18 cellular contexts compared by ENCODE assay signal in the genomic region with DNA sequence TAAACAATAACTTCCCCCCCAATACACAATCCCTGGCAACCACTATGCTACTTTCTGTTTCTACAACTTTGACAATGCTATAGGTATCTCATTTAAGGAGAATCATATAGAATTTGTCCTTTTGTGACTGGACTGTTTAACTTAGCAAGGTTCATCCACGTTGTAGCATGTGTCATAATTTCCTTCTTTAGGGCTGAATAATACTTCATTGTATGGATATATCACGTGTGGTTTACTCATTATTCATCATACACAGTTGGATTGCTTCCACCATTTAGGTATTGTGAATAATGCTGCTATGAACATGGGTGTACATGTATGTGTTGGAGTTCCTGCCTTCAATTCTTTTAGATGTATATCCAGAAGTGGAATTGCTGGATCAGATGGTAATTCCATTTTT.
DNase-seq lines count a peak whose midpoint lies in the region; ATAC-seq, FAIRE-seq and TF ChIP-seq lines count a peak whose summit lies in the region.
"Had no signal": no experiment of that assay in that cellular context is flagged by ENCODE, and none has a peak within 500 bp of the region (broad histone marks: within the 10 kb centered on the region; RNA-seq: fewer than 3 reads in every experiment).

No MANE protein-coding gene starts in this region.

- H3K36me3 Mint-ChIP-seq in activated CD8-positive, alpha-beta memory T cell treated with anti-CD3 and anti-CD28 coated beads, Interleukin-2, amount 10 ng/mL, durations not matched to agents 7 days and 5 days, result peaks cover 22% of the 10 kb centered on the region
- H3K36me3 Mint-ChIP-seq in IgD-negative memory B cell, result peaks cover 10% of the 10 kb centered on the region
- H3K36me3 Mint-ChIP-seq in CD4-positive, alpha-beta memory T cell, result peaks cover 22 to 26% of the 10 kb centered on the region in 2 donors

- POLR2A ChIA-PET in CD4-positive, alpha-beta memory T cell (lab: Charles Lee; ENCODE audit: partially characterized antibody), result no interaction called here

- FAIRE-seq in bronchial epithelial cell (lab: Jason Lieb, UNC), result no peak
- FAIRE-seq: A549 had no signal

- H3K27me3 ChIP-seq in bronchial epithelial cell (ENCODE audit: control insufficient read depth, insufficient read depth, low read length), result no peaks in the 10 kb centered on the region
- H3K27me3 ChIP-seq in CD4-positive, alpha-beta memory T cell (ENCODE audit: insufficient read depth, low read length), result no peaks in the 10 kb centered on the region

- H3K4me1 ChIP-seq in CD4-positive, alpha-beta memory T cell (ENCODE audit: insufficient read depth, low read length), result no peaks in the 10 kb centered on the region
- H3K4me1 ChIP-seq: Caco-2 had no signal

- H3K36me3 ChIP-seq in bronchial epithelial cell (ENCODE audit: control insufficient read depth, insufficient read depth, low read length), result no peaks in the 10 kb centered on the region
- no peaks in the 10 kb centered on the region for H3K36me3 ChIP-seq in CD4-positive, alpha-beta memory T cell (ENCODE audit: insufficient read depth, low read length)

- no peak overlapping the region for H3K27ac ChIP-seq in CD4-positive, alpha-beta memory T cell (ENCODE audit: low read depth, low read length)
- H3K27ac ChIP-seq: A549, GM23248 had no signal

- H3K27ac Mint-ChIP-seq in activated CD8-positive, alpha-beta memory T cell treated with anti-CD3 and anti-CD28 coated beads, Interleukin-2, amount 10 ng/mL, durations not matched to agents 7 days and 5 days, result peak overlapping the region; percentile 11
- peak overlapping the region in 2 of 3 donors; percentile 65 to 83 for H3K27ac Mint-ChIP-seq in IgD-negative memory B cell
- H3K27ac Mint-ChIP-seq in CD4-positive, alpha-beta memory T cell, result no peak overlapping the region
- H3K27ac Mint-ChIP-seq: HFFc6 had no signal

- H3K9me3 Mint-ChIP-seq in activated CD8-positive, alpha-beta memory T cell treated with anti-CD3 and anti-CD28 coated beads, Interleukin-2, amount 10 ng/mL, durations not matched to agents 7 days and 5 days (ENCODE audit: low read depth), result no peaks in the 10 kb centered on the region
- H3K9me3 Mint-ChIP-seq in IgD-negative memory B cell, result peaks cover 0 to 2% (median 0%) of the 10 kb centered on the region in 3 donors
- H3K9me3 Mint-ChIP-seq in CD4-positive, alpha-beta memory T cell, result peaks cover 0 to 4% (median 0%) of the 10 kb centered on the region in 8 donors
- H3K9me3 Mint-ChIP-seq: HFFc6 had no signal

- H3K4me3 Mint-ChIP-seq in activated CD8-positive, alpha-beta memory T cell treated with anti-CD3 and anti-CD28 coated beads, Interleukin-2, amount 10 ng/mL, durations not matched to agents 7 days and 5 days, result no peak overlapping the region
- peak overlapping the region in 1 of 4 donors; percentile 14 for H3K4me3 Mint-ChIP-seq in IgD-negative memory B cell
- no peak overlapping the region for H3K4me3 Mint-ChIP-seq in CD4-positive, alpha-beta memory T cell
- H3K4me3 Mint-ChIP-seq: CD14-positive monocyte, HFFc6 had no signal

- no peak for DNase-seq in activated CD8-positive, alpha-beta memory T cell treated with anti-CD3 and anti-CD28 coated beads, Interleukin-2, amount 10 ng/mL, durations not matched to agents 7 days and 5 days
- DNase-seq in activated CD8-positive, alpha-beta memory T cell treated with anti-CD3 and anti-CD28 coated beads for 24 hours, result no peak
- DNase-seq in bronchial epithelial cell (ENCODE audit: low read depth) (peak; percentile 22), anterior cingulate cortex (lab: John Stamatoyannopoulos, UW) (no peak)
- DNase-seq in CD4-positive, alpha-beta memory T cell, result no peak
- DNase-seq: Caco-2, DMS53, GM23248, HFFc6, MV-4-11, NCI-H1436 treated with DMSO at 0.1 percent for 48 hours, NCI-H2081 treated with DMSO at 0.1 percent for 48 hours, NCI-H524, SIG-M5 had no signal

- no peak for ATAC-seq in activated CD8-positive, alpha-beta memory T cell treated with anti-CD3 and anti-CD28 coated beads, Interleukin-2, amount 10 ng/mL, durations not matched to agents 7 days and 5 days
- no peak for ATAC-seq in HG02678 (IDR thresholded peaks at IDR 0.05; ENCODE audit: unreplicated experiment)
- ATAC-seq: A549 had no signal

- TF ChIP-seq CTCF in bronchial epithelial cell (IDR thresholded peaks at IDR 0.05; ENCODE audit: insufficient read depth, low read length, severe bottlenecking), result no peak

- CTCF ChIA-PET in activated CD8-positive, alpha-beta memory T cell treated with anti-CD3 and anti-CD28 coated beads, Interleukin-2, amount 10 ng/mL, durations not matched to agents 7 days and 5 days (lab: Charles Lee), result interaction anchor here (0.6 kb wide), 1 partner anchor 33 kb away, joined by 3 read pairs; no protein-coding TSS in a partner anchor
- CTCF ChIA-PET in CD4-positive, alpha-beta memory T cell (lab: Charles Lee; ENCODE audit: partially characterized antibody), result no interaction called here

- no peaks in the 10 kb centered on the region for H3K9me3 ChIP-seq in CD4-positive, alpha-beta memory T cell (ENCODE audit: control insufficient read depth in 1 of 2, low read length in 2 of 2)
- H3K9me3 ChIP-seq: A549, Caco-2 had no signal

- no peak overlapping the region for H3K4me3 ChIP-seq in bronchial epithelial cell (ENCODE audit: low read depth, low read length)
- H3K4me3 ChIP-seq in CD4-positive, alpha-beta memory T cell (ENCODE audit: low read length in 2 of 2), result no peak overlapping the region
- H3K4me3 ChIP-seq: A549, GM23248 had no signal

- intact Hi-C loops in CD4-positive, alpha-beta memory T cell (cut with micrococcal nuclease), result no loop called here

- H3K4me1 Mint-ChIP-seq in activated CD8-positive, alpha-beta memory T cell treated with anti-CD3 and anti-CD28 coated beads, Interleukin-2, amount 10 ng/mL, durations not matched to agents 7 days and 5 days, result peaks cover 40% of the 10 kb centered on the region
- peaks cover 17 to 23% (median 20%) of the 10 kb centered on the region in 3 donors for H3K4me1 Mint-ChIP-seq in IgD-negative memory B cell
- peaks cover 10 to 18% (median 12%) of the 10 kb centered on the region in 4 donors for H3K4me1 Mint-ChIP-seq in CD4-positive, alpha-beta memory T cell

- H3K27me3 Mint-ChIP-seq in activated CD8-positive, alpha-beta memory T cell treated with anti-CD3 and anti-CD28 coated beads, Interleukin-2, amount 10 ng/mL, durations not matched to agents 7 days and 5 days, result no peaks in the 10 kb centered on the region
- no peaks in the 10 kb centered on the region for H3K27me3 Mint-ChIP-seq in IgD-negative memory B cell
- no peaks in the 10 kb centered on the region for H3K27me3 Mint-ChIP-seq in CD4-positive, alpha-beta memory T cell

Comparison
In these comparisons a context has a peak if more than half of its experiments do, and no peak if none do; other contexts are left out.
1. H3K27ac Mint-ChIP-seq: peak in activated CD8-positive, alpha-beta memory T cell treated with anti-CD3 and anti-CD28 coated beads, Interleukin-2, amount 10 ng/mL, durations not matched to agents 7 days and 5 days (single experiment) and IgD-negative memory B cell (2 of 3); none in CD4-positive, alpha-beta memory T cell (0 of 7).